ENCODE assay signal across 3 cellular contexts in genomic region chr1:37906591-37906990, GRCh38. TPM values are rescaled to one million over a fixed set of nuclear protein-coding genes. Genes with fewer than 3 reads are reported as not detected.
DNase-seq lines count a peak whose midpoint lies in the region; ATAC-seq and TF ChIP-seq lines count a peak whose summit lies in the region.
"Not testable (repeated sequence)": the region's sequence is repeated elsewhere in the genome, so short reads cannot be mapped to it uniquely, and the experiment has no call there.

No MANE protein-coding gene starts in this region.

- not testable (repeated sequence) for H3K23ac ChIP-seq in trophoblast cell (ENCODE audit: low read length)

- H3K27ac ChIP-seq in ascending aorta, result peak overlapping the region; percentile 42 to 52
- not testable (repeated sequence) for H3K27ac ChIP-seq in trophoblast cell (ENCODE audit: low read depth, low read length)
- peak overlapping the region; percentile 37 to 67 for H3K27ac ChIP-seq in thoracic aorta

- not testable (repeated sequence) for H2BK5ac ChIP-seq in trophoblast cell (ENCODE audit: low read depth, low read length, poor library complexity)

- not testable (repeated sequence) for H2AFZ ChIP-seq in trophoblast cell (ENCODE audit: insufficient read depth, low read length, poor library complexity)

- not testable (repeated sequence) for TF ChIP-seq CTCF in ascending aorta (IDR thresholded peaks at IDR 0.05); thoracic aorta (IDR thresholded peaks at IDR 0.05)

- not testable (repeated sequence) for H4K91ac ChIP-seq in trophoblast cell (ENCODE audit: low read depth, low read length)

- H4K12ac ChIP-seq in trophoblast cell (ENCODE audit: low read depth, low read length), result not testable (repeated sequence)

- H3K36me3 ChIP-seq in ascending aorta; trophoblast cell (ENCODE audit: control insufficient read depth in 1 of 2, insufficient read depth in 2 of 2, low read length in 2 of 2); thoracic aorta: not testable (repeated sequence)

- not testable (repeated sequence) for DNase-seq in ascending aorta (ENCODE audit: low spot score in 2 of 2); thoracic aorta (ENCODE audit: low spot score)
- peak; percentile 73 to 74 for DNase-seq in trophoblast cell

- not testable (repeated sequence) for H3K4me3 ChIP-seq in ascending aorta; trophoblast cell (ENCODE audit: low read depth, low read length); thoracic aorta

- not testable (repeated sequence) for H3K14ac ChIP-seq in trophoblast cell (ENCODE audit: low read length)

- H2AK5ac ChIP-seq in trophoblast cell (ENCODE audit: low read length), result not testable (repeated sequence)

- H3K79me2 ChIP-seq in trophoblast cell (ENCODE audit: control insufficient read depth, insufficient read depth, low read length, poor library complexity), result not testable (repeated sequence)

- H3K79me1 ChIP-seq in trophoblast cell (ENCODE audit: low read length), result not testable (repeated sequence)

- H3K4me1 ChIP-seq in ascending aorta (peaks cover 3 to 20% of the 10 kb centered on the region in 2 donors), thoracic aorta (ENCODE audit: control insufficient read depth in 1 of 2, low read depth in 2 of 2) (peaks cover 10 to 35% of the 10 kb centered on the region in 2 donors)
- not testable (repeated sequence) for H3K4me1 ChIP-seq in trophoblast cell (ENCODE audit: control insufficient read depth in 1 of 2, insufficient read depth in 2 of 2, low read length in 2 of 2)

- H3K9me3 ChIP-seq in ascending aorta; trophoblast cell (ENCODE audit: insufficient read depth, low read depth, low read length); thoracic aorta: not testable (repeated sequence)

- not testable (repeated sequence) for H3K9ac ChIP-seq in trophoblast cell (ENCODE audit: low read length)

- H3K4ac ChIP-seq in trophoblast cell (ENCODE audit: low read depth, low read length), result not testable (repeated sequence)

- H3K27me3 ChIP-seq in ascending aorta; trophoblast cell (ENCODE audit: insufficient read depth, low read length); thoracic aorta (replicated peaks; ENCODE audit: insufficient read depth): not testable (repeated sequence)

- no CpG with 5 or more reads among the region's 3 CpGs for WGBS in trophoblast cell (ENCODE audit: extremely low coverage, insufficient coverage, insufficient read length)

- H2BK120ac ChIP-seq in trophoblast cell (ENCODE audit: insufficient read depth, low read length, poor library complexity), result peak overlapping the region; percentile 20

- intact Hi-C loops in ascending aorta (cut with DNase I), result not testable (repeated sequence)

- not testable (repeated sequence) for H3K4me2 ChIP-seq in trophoblast cell (ENCODE audit: low read length)

- H4K8ac ChIP-seq in trophoblast cell (ENCODE audit: low read depth, low read length), result not testable (repeated sequence)

- not testable (repeated sequence) for ATAC-seq in thoracic aorta (ENCODE audit: insufficient number of reproducible peaks, low FRiP score, low read depth)

- not testable (repeated sequence) for H2BK12ac ChIP-seq in trophoblast cell (ENCODE audit: low read length)

- not testable (repeated sequence) for H3K18ac ChIP-seq in trophoblast cell (ENCODE audit: low read length)

RNA-seq across cellular contexts. Expression of gene INPP5B, which starts 40.3 kb away (rescaled TPM):
- total RNA-seq in ascending aorta, result 11.7 TPM
- 9.0 TPM in 2 replicates for polyA plus RNA-seq in trophoblast cell (2013)
- 10 to 100 TPM; 44.2 to 44.5 TPM for total RNA-seq in thoracic aorta

RNA-seq across cellular contexts. Expression of gene MTF1, which starts 47.2 kb away (rescaled TPM):
- total RNA-seq in ascending aorta (10.6 TPM), thoracic aorta (1 to 10 TPM; 4.5 to 9.3 TPM)
- polyA plus RNA-seq in trophoblast cell (2013), result 4.3 and 4.5 TPM in 2 replicates
